Comparison of ENCODE assay signal across 1 cellular context in the genomic region with DNA sequence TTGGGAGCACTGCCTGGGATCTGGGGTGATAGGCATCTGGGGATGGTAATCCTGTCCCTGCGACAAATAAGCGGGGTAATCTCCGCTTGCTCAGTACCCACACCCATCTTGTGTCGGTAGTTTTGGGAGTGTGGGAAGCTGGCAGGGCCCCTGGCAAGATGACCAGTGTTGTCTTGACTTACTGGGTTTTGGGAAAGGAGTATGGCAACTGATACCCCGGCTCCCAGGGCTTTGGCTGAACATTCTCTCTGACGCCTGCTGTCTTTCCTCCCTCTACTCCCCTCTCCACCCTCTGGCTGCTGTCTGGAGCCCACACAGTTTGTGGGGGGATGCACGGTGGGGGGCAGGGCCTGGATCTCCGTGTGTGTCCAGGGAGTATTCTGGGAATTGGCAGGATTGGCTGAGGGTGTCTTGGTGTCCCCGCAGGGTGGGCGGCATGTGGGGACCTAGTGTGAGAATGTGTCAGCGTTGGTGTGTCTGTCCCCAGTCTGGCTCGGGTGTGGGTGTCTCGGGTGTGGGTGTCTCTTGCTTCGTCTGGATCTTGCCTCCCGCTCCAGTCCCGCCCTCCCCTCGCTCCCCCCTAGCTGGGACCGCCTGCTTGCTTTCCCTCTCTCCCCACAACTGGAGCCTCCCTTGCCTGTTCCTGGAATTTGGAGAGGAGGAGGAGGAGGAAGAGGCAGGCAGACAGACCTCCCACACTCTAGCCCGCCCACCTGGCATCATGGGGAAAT.
TF ChIP-seq lines count a peak whose summit lies in the region.

No MANE protein-coding gene starts in this region.

TF ChIP-seq in GM23338, 12 proteins besides CTCF, POLR2A, EP300 and RAD21 (continued from another document):
- TF ChIP-seq, protein P1, sequence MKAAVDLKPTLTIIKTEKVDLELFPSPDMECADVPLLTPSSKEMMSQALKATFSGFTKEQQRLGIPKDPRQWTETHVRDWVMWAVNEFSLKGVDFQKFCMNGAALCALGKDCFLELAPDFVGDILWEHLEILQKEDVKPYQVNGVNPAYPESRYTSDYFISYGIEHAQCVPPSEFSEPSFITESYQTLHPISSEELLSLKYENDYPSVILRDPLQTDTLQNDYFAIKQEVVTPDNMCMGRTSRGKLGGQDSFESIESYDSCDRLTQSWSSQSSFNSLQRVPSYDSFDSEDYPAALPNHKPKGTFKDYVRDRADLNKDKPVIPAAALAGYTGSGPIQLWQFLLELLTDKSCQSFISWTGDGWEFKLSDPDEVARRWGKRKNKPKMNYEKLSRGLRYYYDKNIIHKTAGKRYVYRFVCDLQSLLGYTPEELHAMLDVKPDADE (IDR thresholded peaks at IDR 0.05): no peak
- no peak for TF ChIP-seq NANOG (IDR thresholded peaks at IDR 0.05; ENCODE audit: borderline replicate concordance)
- TF ChIP-seq ZNF331 (CRISPR knock-in tag; IDR thresholded peaks at IDR 0.05; ENCODE audit: low read depth): no peak
- no peak for TF ChIP-seq POLR2AphosphoS5 (IDR thresholded peaks at IDR 0.05; ENCODE audit: low read depth)
- TF ChIP-seq EZH2 (IDR thresholded peaks at IDR 0.05; ENCODE audit: low read depth, unreplicated experiment): no peak
- TF ChIP-seq ZNF462 (CRISPR knock-in tag; IDR thresholded peaks at IDR 0.05): no peak
